Comparison of ENCODE assay signal across 6 cellular contexts in the genomic region with DNA sequence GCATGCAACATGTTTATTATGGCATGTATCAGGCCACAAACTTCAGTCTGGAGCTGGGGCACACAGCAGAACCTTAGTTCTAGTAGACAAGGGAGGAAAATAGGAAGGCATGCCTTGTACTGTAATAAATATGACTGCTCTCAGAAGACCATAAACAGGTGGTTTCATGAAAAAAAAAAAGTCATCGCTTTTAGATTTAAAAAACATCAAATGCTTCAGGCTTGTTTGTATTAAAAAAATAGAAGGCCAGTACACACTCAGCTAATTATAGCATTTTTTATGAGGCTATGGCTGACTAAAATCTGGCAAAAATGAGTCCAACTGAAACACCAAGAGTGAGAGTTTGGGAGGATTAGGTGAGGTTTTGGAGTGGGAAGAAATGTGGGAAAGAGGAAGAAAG.
"Had no signal": no experiment of that assay in that cellular context is flagged by ENCODE, and none has a peak within 500 bp of the region (broad histone marks: within the 10 kb centered on the region; RNA-seq: fewer than 3 reads in every experiment).

No MANE protein-coding gene starts in this region.

- ATAC-seq: HCT116, K562 had no signal

- DNase-seq: GM23248, GOT3, H7, IMR-90 had no signal
